Comparison of ENCODE assay signal across 16 cellular contexts in the genomic region with DNA sequence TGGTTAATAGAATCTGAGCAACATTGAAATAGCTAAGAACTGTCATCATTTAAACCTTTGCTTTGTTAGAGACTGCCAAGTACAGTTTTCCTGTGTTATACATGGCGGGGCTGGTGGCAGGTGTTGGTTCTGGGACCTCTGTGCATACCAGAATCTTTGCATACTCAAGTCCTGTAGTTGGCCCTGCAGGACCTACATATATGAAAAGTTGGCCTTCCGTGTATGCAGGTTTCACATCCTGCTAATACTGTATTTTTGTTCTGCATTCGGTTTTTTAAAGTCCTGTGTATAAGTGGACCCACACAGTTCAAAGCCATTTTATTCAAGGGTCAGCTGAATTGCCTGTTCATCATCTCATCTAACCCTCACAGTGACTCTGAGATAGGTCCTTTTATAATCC. TPM values are rescaled to one million over a fixed set of nuclear protein-coding genes. Genes with fewer than 3 reads are reported as not detected.
DNase-seq lines count a peak whose midpoint lies in the region; ATAC-seq, FAIRE-seq and TF ChIP-seq lines count a peak whose summit lies in the region.
"Had no signal": no experiment of that assay in that cellular context is flagged by ENCODE, and none has a peak within 500 bp of the region (broad histone marks: within the 10 kb centered on the region; RNA-seq: fewer than 3 reads in every experiment).

No MANE protein-coding gene starts in this region.

- H3K4me3 ChIP-seq in GM12878 (no peak overlapping the region), stomach (no peak overlapping the region)
- H3K4me3 ChIP-seq: K562, sigmoid colon had no signal

- ATAC-seq in GM18873 (IDR thresholded peaks at IDR 0.05; ENCODE audit: low FRiP score, unreplicated experiment): peak; percentile 83
- ATAC-seq in GM21529 (IDR thresholded peaks at IDR 0.05; ENCODE audit: unreplicated experiment): peak; percentile 86
- peak; percentile 91 for ATAC-seq in HG03095 (IDR thresholded peaks at IDR 0.05; ENCODE audit: unreplicated experiment)
- ATAC-seq in GM12878: peak; percentile 36; the same call in 2 of the 3 replicates
- no peak for ATAC-seq in activated CD4-positive, CD25-positive, alpha-beta regulatory T cell treated with anti-CD3 and anti-CD28 coated beads, Interleukin-2, amount 50 U/mL, for 24 hours
- ATAC-seq: K562; naive thymus-derived CD8-positive, alpha-beta T cell had no signal

- TF ChIP-seq CTCF in GM12878 (IDR thresholded peaks at IDR 0.05 in 2 of 3, conservative IDR thresholded peaks at IDR 0.05 in 1 of 3; ENCODE audit: control insufficient read depth in 2 of 3, extremely low read depth in 1 of 3, insufficient read depth in 1 of 3, low read depth in 3 of 3, low read length in 3 of 3): no peak
- no peak for TF ChIP-seq CTCF in stomach (IDR thresholded peaks at IDR 0.05)

- H3K4me1 ChIP-seq in GM12878 (ENCODE audit: control insufficient read depth, insufficient read depth, low read length) (peaks cover 4% of the 10 kb centered on the region; the same call in 1 of the 2 replicates), stomach (peaks cover 19 to 46% (median 37%) of the 10 kb centered on the region in 4 donors)

- no peak overlapping the region for H2AFZ ChIP-seq in GM12878 (ENCODE audit: control insufficient read depth, low read depth, low read length)

- BruUV-seq in GM12878 (replicated peaks; lab: Mats Ljungman, UMichigan): no TSS peak

- 0 out of 2 replicates have a peak, but pooled peaks cover 5% of the 10 kb centered on the region for H4K20me1 ChIP-seq in GM12878 (ENCODE audit: control insufficient read depth, insufficient read depth)

- H3K9me3 ChIP-seq in GM12878 (replicated peaks; ENCODE audit: control insufficient read depth, insufficient read depth, low read length) (no peaks in the 10 kb centered on the region), stomach (no peaks in the 10 kb centered on the region)
- H3K9me3 ChIP-seq: sigmoid colon had no signal

- POLR2A ChIA-PET in GM12878 (lab: Charles Lee): no interaction called here

- TF ChIP-seq POLR2A in GM12878 (IDR thresholded peaks at IDR 0.05; ENCODE audit: low read depth, low read length) (no peak), stomach (IDR thresholded peaks at IDR 0.05) (no peak)

- H3K4me2 ChIP-seq in GM12878 (ENCODE audit: control insufficient read depth, insufficient read depth): no peak overlapping the region

- intact Hi-C loops in GM12878 (cut with micrococcal nuclease; ENCODE audit: unreplicated experiment): no loop called here
- intact Hi-C loops in stomach (cut with DNase I; ENCODE audit: low total_unique reads): no loop called here

- SMC1A ChIA-PET in GM12878 (lab: Charles Lee; ENCODE audit: uncharacterized antibody, unreplicated experiment): no interaction called here

- RAD21 ChIA-PET in GM12878 (lab: Charles Lee; ENCODE audit: unreplicated experiment): no interaction called here

- H3K27ac ChIP-seq in GM12878 (ENCODE audit: control insufficient read depth, insufficient read depth) (no peak overlapping the region), stomach (no peak overlapping the region)
- H3K27ac ChIP-seq: sigmoid colon had no signal

- no peaks in the 10 kb centered on the region for H3K27me3 ChIP-seq in GM12878 (replicated peaks in 1 of 2; ENCODE audit: control insufficient read depth in 2 of 2, insufficient read depth in 2 of 2, low read length in 1 of 2)
- no peaks in the 10 kb centered on the region for H3K27me3 ChIP-seq in stomach
- H3K27me3 ChIP-seq: sigmoid colon had no signal

- no peak for TF ChIP-seq EP300 in GM12878 (IDR thresholded peaks at IDR 0.05; ENCODE audit: borderline replicate concordance in 1 of 2, control insufficient read depth in 1 of 2, low read depth in 2 of 2, low read length in 2 of 2)
- no peak for TF ChIP-seq EP300 in stomach (IDR thresholded peaks at IDR 0.05)

- H3K9ac ChIP-seq in GM12878 (ENCODE audit: control insufficient read depth, insufficient read depth, low read length): no peak overlapping the region

- DNase-seq in GM12878 (ENCODE audit: low read depth, low spot score): no peak
- DNase-seq in NCI-H1092 (lab: John Stamatoyannopoulos, UW): no peak
- no peak for DNase-seq in stomach
- no peak for DNase-seq in AG08396 (ENCODE audit: low spot score)
- DNase-seq: activated T-cell treated with anti-CD3 and anti-CD28 coated beads for 4 hours; anterior cingulate cortex; foreskin melanocyte; H9; islet precursor cell; naive thymus-derived CD8-positive, alpha-beta T cell; sigmoid colon had no signal

- H3K36me3 ChIP-seq in GM12878 (ENCODE audit: control insufficient read depth in 2 of 2, insufficient read depth in 2 of 2, low read length in 1 of 2) (peaks cover 29 to 36% of the 10 kb centered on the region in 2 experiments), stomach (peaks cover 50 to 63% (median 61%) of the 10 kb centered on the region in 4 donors)

- H3K79me2 ChIP-seq in GM12878 (ENCODE audit: control insufficient read depth, insufficient read depth, low read length): peaks cover 33% of the 10 kb centered on the region

- in situ Hi-C loops in GM12878 (cut with MboI): no loop called here

- peak; percentile 7 for FAIRE-seq in GM12878 (lab: Jason Lieb, UNC)
- FAIRE-seq: K562 had no signal

- CTCF ChIA-PET in GM12878 (lab: Yijun Ruan, JAX): no interaction called here

- 2% methylated on average over 3 of the region's 3 CpGs for WGBS in GM12878 (ENCODE audit: insufficient coverage, insufficient replicate concordance, low lambda C conversion rate, missing lambda C conversion rate)
- 83 to 94% (median 89%) methylated on average over 3 of the region's 3 CpGs for WGBS in stomach, 5 donors

- TF ChIP-seq RAD21 in GM12878 (IDR thresholded peaks at IDR 0.05; ENCODE audit: insufficient read depth, low read depth, low read length): no peak

TF ChIP-seq in GM12878, 131 proteins besides CTCF, POLR2A, EP300 and RAD21:
- TF ChIP-seq CBX3 (IDR thresholded peaks at IDR 0.05; ENCODE audit: borderline replicate concordance, low read depth): no peak
- TF ChIP-seq ZSCAN29 (IDR thresholded peaks at IDR 0.05): peak; percentile 71; the same call in 1 of the 2 replicates

RNA-seq across cellular contexts. Expression of gene LARP1, which starts 36.4 kb away (rescaled TPM):
- total RNA-seq in GM12878 (2013; cell fraction: nucleolus; rRNA removed): 116 and 118 TPM in 2 replicates
- total RNA-seq in GM12878 (2014; rRNA removed): 54.0 and 63.2 TPM in 2 replicates
- total RNA-seq in GM12878 (2014; rRNA removed; fragmentation: Illumina TruSeq; extraction: Trizol): 59.8 and 63.1 TPM in 2 replicates
- 219 and 227 TPM in 2 replicates for total RNA-seq in GM12878 (2021)
- 45.4 TPM for polyA plus RNA-seq in GM12878 (2011; ENCODE audit: low read depth)
- 30.0 and 58.4 TPM in 2 replicates for polyA plus RNA-seq in GM12878 (2011; rRNA removed)
- 42.4 and 55.8 TPM in 2 replicates for polyA plus RNA-seq in GM12878 (2011; cell fraction: cytosol; rRNA removed)
- polyA plus RNA-seq in GM12878 (2011; cell fraction: nucleus; rRNA removed): 99.6 and 121 TPM in 2 replicates
- polyA plus RNA-seq in GM12878 (2012): 57.6 and 61.3 TPM in 2 replicates
- polyA plus RNA-seq in GM12878 (2014; fragmentation: Illumina TruSeq; extraction: Trizol): 132 and 140 TPM in 2 replicates
- polyA plus RNA-seq in GM12878 (2014; fragmentation: Nextera tagmentation; extraction: Ambion mirVana): 10 to 100 TPM; 22.6 to 39.3 TPM
- 83.7 and 90.5 TPM in 2 replicates for polyA plus RNA-seq in GM12878 (2014; rRNA removed)
- 10 to 100 TPM; 30.0 to 34.3 TPM for polyA plus RNA-seq in GM12878 (2016; fragmentation: Nextera tagmentation; extraction: Ambion mirVana)
- 67.0 and 86.7 TPM in 2 replicates for polyA minus RNA-seq in GM12878 (2011; rRNA and poly(A)+ RNA removed)
- polyA minus RNA-seq in GM12878 (2011; cell fraction: cytosol; rRNA and poly(A)+ RNA removed): 44.5 and 48.9 TPM in 2 replicates
- polyA minus RNA-seq in GM12878 (2011; cell fraction: nucleus; rRNA and poly(A)+ RNA removed): 58.8 and 110 TPM in 2 replicates
- total RNA-seq in stomach: 100 to 1,000 TPM in 4 of 5 donors, 10 to 100 TPM in 1; 54.5 to 211 (median 180) TPM
- polyA plus RNA-seq in stomach: 10 to 100 TPM; 15.0 to 19.4 (median 19.2) TPM

RNA-seq across cellular contexts. Expression of gene FAXDC2, which starts 58.9 kb away (rescaled TPM):
- total RNA-seq in GM12878 (2013; cell fraction: nucleolus; rRNA removed): 1.5 and 2.2 TPM in 2 replicates
- total RNA-seq in GM12878 (2014; rRNA removed) (0.05 and 0.17 TPM in 2 replicates), GM12878 (2014; rRNA removed; fragmentation: Illumina TruSeq; extraction: Trizol) (0.22 and 0.28 TPM in 2 replicates), GM12878 (2021) (0.32 and 0.38 TPM in 2 replicates), stomach (100 to 1,000 TPM in 1 of 5 donors, 10 to 100 TPM in 4; 16.5 to 160 (median 24.5) TPM)
- 0.68 TPM for polyA plus RNA-seq in GM12878 (2011; ENCODE audit: low read depth)
- polyA plus RNA-seq in GM12878 (2011; rRNA removed) (0.48 and 0.72 TPM in 2 replicates), GM12878 (2014; fragmentation: Illumina TruSeq; extraction: Trizol) (0.21 and 0.32 TPM in 2 replicates), GM12878 (2014; fragmentation: Nextera tagmentation; extraction: Ambion mirVana) (under 1 TPM; 0.13 to 0.32 TPM), GM12878 (2014; rRNA removed) (0.42 TPM in 2 replicates), GM12878 (2016; fragmentation: Nextera tagmentation; extraction: Ambion mirVana) (1 to 10 TPM; 1.2 to 1.8 TPM), stomach (10 to 100 TPM in 2 of 3 donors, 1 to 10 TPM in 1; 4.9 to 13.5 (median 10.7) TPM)
- 0.62 and 1.2 TPM in 2 replicates for polyA plus RNA-seq in GM12878 (2011; cell fraction: cytosol; rRNA removed)
- polyA plus RNA-seq in GM12878 (2011; cell fraction: nucleus; rRNA removed): 1.3 and 2.0 TPM in 2 replicates
- polyA plus RNA-seq in GM12878 (2012): 0.58 and 0.67 TPM in 2 replicates
- 1.2 and 1.9 TPM in 2 replicates for polyA minus RNA-seq in GM12878 (2011; rRNA and poly(A)+ RNA removed)
- not detected in 2 replicates for polyA minus RNA-seq in GM12878 (2011; cell fraction: cytosol; rRNA and poly(A)+ RNA removed)
- 0.29 and 0.48 TPM in 2 replicates for polyA minus RNA-seq in GM12878 (2011; cell fraction: nucleus; rRNA and poly(A)+ RNA removed)

Comparison
In these comparisons a context has a peak if more than half of its experiments do, and no peak if none do; other contexts are left out.
1. ATAC-seq: peak in GM18873 (single experiment), GM21529 (single experiment), HG03095 (single experiment) and GM12878 (single experiment); none in activated CD4-positive, CD25-positive, alpha-beta regulatory T cell treated with anti-CD3 and anti-CD28 coated beads, Interleukin-2, amount 50 U/mL, for 24 hours (0 of 2).
2. RNA of gene FAXDC2, which starts 58.9 kb away (total RNA-seq): 16.5 to 160 TPM in stomach; 0.05 to 2.2 TPM in GM12878; every median in the first group is over 4 times any median in the second.